ENCODE assay signal across 15 cellular contexts in the genomic region with DNA sequence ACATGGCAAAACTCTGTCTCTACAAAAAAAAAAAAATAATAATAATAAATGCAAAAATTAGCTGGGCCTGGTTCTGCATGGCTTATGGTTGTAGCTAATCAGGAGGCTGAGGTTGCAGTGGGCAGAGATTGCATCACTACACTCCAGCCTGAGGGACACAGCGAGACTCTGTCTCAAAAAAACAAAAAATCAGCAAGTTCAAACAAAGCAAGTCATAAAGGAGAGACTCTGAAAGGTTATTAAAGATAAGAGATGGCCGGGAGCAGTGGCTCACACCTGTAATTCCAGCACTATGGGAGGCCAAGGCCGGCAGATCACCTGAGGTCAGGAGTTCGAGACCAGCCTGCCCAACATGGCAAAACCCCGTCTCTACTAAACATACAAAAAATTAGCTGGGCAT. TPM values are rescaled to one million over a fixed set of nuclear protein-coding genes. Genes with fewer than 3 reads are reported as not detected.
DNase-seq lines count a peak whose midpoint lies in the region; ATAC-seq and TF ChIP-seq lines count a peak whose summit lies in the region.
"Had no signal": no experiment of that assay in that cellular context is flagged by ENCODE, and none has a peak within 500 bp of the region (broad histone marks: within the 10 kb centered on the region; RNA-seq: fewer than 3 reads in every experiment).

No MANE protein-coding gene starts in this region.

- POLR2A ChIA-PET in WTC11 (lab: Charles Lee): no interaction called here

- CTCF ChIA-PET in WTC11 (lab: Charles Lee): no interaction called here

- no peaks in the 10 kb centered on the region for H3K27me3 Mint-ChIP-seq in natural killer cell treated with Interleukin-12 subunit alpha and Interleukin-12 subunit beta and Interleukin-15 and Interleukin-18, amount 100 ng/mL, for 72 hours
- H3K27me3 Mint-ChIP-seq in natural killer cell (ENCODE audit: low read depth in 2 of 2) (no peaks in the 10 kb centered on the region), WTC11 (ENCODE audit: low read depth) (no peaks in the 10 kb centered on the region)

- no peak overlapping the region for H3K27ac ChIP-seq in upper lobe of right lung
- H3K27ac ChIP-seq: stomach had no signal

- H3K9me3 ChIP-seq in upper lobe of right lung: no peaks in the 10 kb centered on the region
- H3K9me3 ChIP-seq: left lung, stomach had no signal

- peak overlapping the region; percentile 58 for H3K4me3 Mint-ChIP-seq in natural killer cell treated with Interleukin-12 subunit alpha and Interleukin-12 subunit beta and Interleukin-15 and Interleukin-18, amount 100 ng/mL, for 72 hours
- H3K4me3 Mint-ChIP-seq in natural killer cell: no peak overlapping the region
- no peak overlapping the region for H3K4me3 Mint-ChIP-seq in WTC11
- H3K4me3 Mint-ChIP-seq: nephron progenitor cell had no signal

- H3K4me1 ChIP-seq in upper lobe of right lung: no peaks in the 10 kb centered on the region

- H3K27me3 ChIP-seq in upper lobe of right lung: no peaks in the 10 kb centered on the region
- H3K27me3 ChIP-seq: left lung, stomach had no signal

- TF ChIP-seq CTCF in natural killer cell (IDR thresholded peaks at IDR 0.05): no peak
- TF ChIP-seq CTCF in WTC11 (IDR thresholded peaks at IDR 0.05): no peak
- no peak for TF ChIP-seq CTCF in epithelial cell of esophagus (IDR thresholded peaks at IDR 0.05; ENCODE audit: insufficient read depth, low read depth, low read length, missing control alignments)
- TF ChIP-seq CTCF in upper lobe of right lung (IDR thresholded peaks at IDR 0.05): no peak
- TF ChIP-seq CTCF in omental fat pad (IDR thresholded peaks at IDR 0.05): no peak

- peaks cover 15% of the 10 kb centered on the region for H3K36me3 Mint-ChIP-seq in natural killer cell treated with Interleukin-12 subunit alpha and Interleukin-12 subunit beta and Interleukin-15 and Interleukin-18, amount 100 ng/mL, for 72 hours
- no peaks in the 10 kb centered on the region for H3K36me3 Mint-ChIP-seq in natural killer cell
- peaks cover 18% of the 10 kb centered on the region for H3K36me3 Mint-ChIP-seq in WTC11

- H3K4me1 Mint-ChIP-seq in natural killer cell treated with Interleukin-12 subunit alpha and Interleukin-12 subunit beta and Interleukin-15 and Interleukin-18, amount 100 ng/mL, for 72 hours (ENCODE audit: low read depth in 2 of 2): peaks cover 19 to 34% of the 10 kb centered on the region in 2 donors
- peaks cover 37 to 43% of the 10 kb centered on the region in 2 donors for H3K4me1 Mint-ChIP-seq in natural killer cell
- H3K4me1 Mint-ChIP-seq in WTC11: peaks cover 3% of the 10 kb centered on the region; the same call in 1 of the 2 replicates

- peaks cover 30% of the 10 kb centered on the region for H3K36me3 ChIP-seq in upper lobe of right lung

- H3K27ac Mint-ChIP-seq in natural killer cell treated with Interleukin-12 subunit alpha and Interleukin-12 subunit beta and Interleukin-15 and Interleukin-18, amount 100 ng/mL, for 72 hours: peak overlapping the region; percentile 61 to 72
- H3K27ac Mint-ChIP-seq in natural killer cell: peak overlapping the region in 1 of 2 donors; percentile 4
- no peak overlapping the region for H3K27ac Mint-ChIP-seq in WTC11

- no peak for DNase-seq in natural killer cell treated with Interleukin-12 subunit alpha and Interleukin-12 subunit beta and Interleukin-15 and Interleukin-18, amount 100 ng/mL, for 72 hours (ENCODE audit: low spot score)
- no peak for DNase-seq in natural killer cell
- no peak for DNase-seq in WTC11 (ENCODE audit: low spot score)
- peak; percentile 4 for DNase-seq in epithelial cell of esophagus (ENCODE audit: low read depth)
- no peak for DNase-seq in upper lobe of right lung
- no peak for DNase-seq in D341Med (ENCODE audit: low spot score)
- no peak for DNase-seq in SHP77 (lab: John Stamatoyannopoulos, UW)
- no peak for DNase-seq in omental fat pad (ENCODE audit: low spot score)
- DNase-seq: DMS79 treated with DMSO at 0.1 percent for 48 hours, erythroblast, hippocampal formation, left lung, NCI-H1930, nephron progenitor cell, stomach had no signal

- H3K9me3 Mint-ChIP-seq in natural killer cell treated with Interleukin-12 subunit alpha and Interleukin-12 subunit beta and Interleukin-15 and Interleukin-18, amount 100 ng/mL, for 72 hours: no peaks in the 10 kb centered on the region
- H3K9me3 Mint-ChIP-seq in natural killer cell (no peaks in the 10 kb centered on the region), WTC11 (no peaks in the 10 kb centered on the region)
- H3K9me3 Mint-ChIP-seq: nephron progenitor cell had no signal

- no peak overlapping the region for H3K4me3 ChIP-seq in epithelial cell of esophagus (ENCODE audit: low read length)
- H3K4me3 ChIP-seq in upper lobe of right lung: no peak overlapping the region
- H3K4me3 ChIP-seq: left lung, stomach had no signal

- peak; percentile 14 to 48 for ATAC-seq in natural killer cell treated with Interleukin-12 subunit alpha and Interleukin-12 subunit beta and Interleukin-15 and Interleukin-18, amount 100 ng/mL, for 72 hours
- ATAC-seq in natural killer cell (no peak), WTC11 (no peak), upper lobe of right lung (peak; percentile 39), omental fat pad (ENCODE audit: low FRiP score) (no peak)
- ATAC-seq: left lung had no signal

- intact Hi-C loops in natural killer cell (cut with micrococcal nuclease) (no loop called here), upper lobe of right lung (cut with DNase I) (no loop called here)

TF ChIP-seq in WTC11, 78 proteins besides CTCF, POLR2A, EP300 and RAD21 (continues in another document):
- TF ChIP-seq GABPB1 (CRISPR knock-in tag; IDR thresholded peaks at IDR 0.05) (0 out of 2 replicates have a peak, but pooled peaks have one; percentile 56), ZNF138 (CRISPR knock-in tag; conservative IDR thresholded peaks at IDR 0.05) (no peak)
- TF ChIP-seq, protein P1, sequence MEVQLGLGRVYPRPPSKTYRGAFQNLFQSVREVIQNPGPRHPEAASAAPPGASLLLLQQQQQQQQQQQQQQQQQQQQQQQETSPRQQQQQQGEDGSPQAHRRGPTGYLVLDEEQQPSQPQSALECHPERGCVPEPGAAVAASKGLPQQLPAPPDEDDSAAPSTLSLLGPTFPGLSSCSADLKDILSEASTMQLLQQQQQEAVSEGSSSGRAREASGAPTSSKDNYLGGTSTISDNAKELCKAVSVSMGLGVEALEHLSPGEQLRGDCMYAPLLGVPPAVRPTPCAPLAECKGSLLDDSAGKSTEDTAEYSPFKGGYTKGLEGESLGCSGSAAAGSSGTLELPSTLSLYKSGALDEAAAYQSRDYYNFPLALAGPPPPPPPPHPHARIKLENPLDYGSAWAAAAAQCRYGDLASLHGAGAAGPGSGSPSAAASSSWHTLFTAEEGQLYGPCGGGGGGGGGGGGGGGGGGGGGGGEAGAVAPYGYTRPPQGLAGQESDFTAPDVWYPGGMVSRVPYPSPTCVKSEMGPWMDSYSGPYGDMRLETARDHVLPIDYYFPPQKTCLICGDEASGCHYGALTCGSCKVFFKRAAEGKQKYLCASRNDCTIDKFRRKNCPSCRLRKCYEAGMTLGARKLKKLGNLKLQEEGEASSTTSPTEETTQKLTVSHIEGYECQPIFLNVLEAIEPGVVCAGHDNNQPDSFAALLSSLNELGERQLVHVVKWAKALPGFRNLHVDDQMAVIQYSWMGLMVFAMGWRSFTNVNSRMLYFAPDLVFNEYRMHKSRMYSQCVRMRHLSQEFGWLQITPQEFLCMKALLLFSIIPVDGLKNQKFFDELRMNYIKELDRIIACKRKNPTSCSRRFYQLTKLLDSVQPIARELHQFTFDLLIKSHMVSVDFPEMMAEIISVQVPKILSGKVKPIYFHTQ (CRISPR knock-in tag; IDR thresholded peaks at IDR 0.05): no peak
- TF ChIP-seq, protein P2, sequence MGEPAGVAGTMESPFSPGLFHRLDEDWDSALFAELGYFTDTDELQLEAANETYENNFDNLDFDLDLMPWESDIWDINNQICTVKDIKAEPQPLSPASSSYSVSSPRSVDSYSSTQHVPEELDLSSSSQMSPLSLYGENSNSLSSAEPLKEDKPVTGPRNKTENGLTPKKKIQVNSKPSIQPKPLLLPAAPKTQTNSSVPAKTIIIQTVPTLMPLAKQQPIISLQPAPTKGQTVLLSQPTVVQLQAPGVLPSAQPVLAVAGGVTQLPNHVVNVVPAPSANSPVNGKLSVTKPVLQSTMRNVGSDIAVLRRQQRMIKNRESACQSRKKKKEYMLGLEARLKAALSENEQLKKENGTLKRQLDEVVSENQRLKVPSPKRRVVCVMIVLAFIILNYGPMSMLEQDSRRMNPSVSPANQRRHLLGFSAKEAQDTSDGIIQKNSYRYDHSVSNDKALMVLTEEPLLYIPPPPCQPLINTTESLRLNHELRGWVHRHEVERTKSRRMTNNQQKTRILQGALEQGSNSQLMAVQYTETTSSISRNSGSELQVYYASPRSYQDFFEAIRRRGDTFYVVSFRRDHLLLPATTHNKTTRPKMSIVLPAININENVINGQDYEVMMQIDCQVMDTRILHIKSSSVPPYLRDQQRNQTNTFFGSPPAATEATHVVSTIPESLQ (CRISPR knock-in tag; IDR thresholded peaks at IDR 0.05): no peak
- TF ChIP-seq, protein P3, sequence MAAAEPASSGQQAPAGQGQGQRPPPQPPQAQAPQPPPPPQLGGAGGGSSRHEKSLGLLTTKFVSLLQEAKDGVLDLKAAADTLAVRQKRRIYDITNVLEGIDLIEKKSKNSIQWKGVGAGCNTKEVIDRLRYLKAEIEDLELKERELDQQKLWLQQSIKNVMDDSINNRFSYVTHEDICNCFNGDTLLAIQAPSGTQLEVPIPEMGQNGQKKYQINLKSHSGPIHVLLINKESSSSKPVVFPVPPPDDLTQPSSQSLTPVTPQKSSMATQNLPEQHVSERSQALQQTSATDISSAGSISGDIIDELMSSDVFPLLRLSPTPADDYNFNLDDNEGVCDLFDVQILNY (CRISPR knock-in tag; IDR thresholded peaks at IDR 0.05): no peak

RNA-seq across cellular contexts. Expression of a gene that starts 28.8 kb away (rescaled TPM):
- 10 to 100 TPM; 50.6 to 53.3 TPM for total RNA-seq in natural killer cell treated with Interleukin-12 subunit alpha and Interleukin-12 subunit beta and Interleukin-15 and Interleukin-18, amount 100 ng/mL, for 72 hours
- total RNA-seq in natural killer cell (10 to 100 TPM; 56.2 to 70.9 (median 60.9) TPM), WTC11 (2021) (36.0 to 44.1 TPM (median 40.4 TPM) in 3 replicates), upper lobe of right lung (38.7 TPM), omental fat pad (10 to 100 TPM; 43.6 to 83.7 (median 50.6) TPM)

Comparison
In these comparisons a context has a peak if more than half of its experiments do, and no peak if none do; other contexts are left out.
1. ATAC-seq: peak in natural killer cell treated with Interleukin-12 subunit alpha and Interleukin-12 subunit beta and Interleukin-15 and Interleukin-18, amount 100 ng/mL, for 72 hours (2 of 2) and upper lobe of right lung (single experiment); none in natural killer cell (0 of 3), WTC11 (single experiment) and omental fat pad (single experiment).